In genomic region chr7:152463714-152464311, GRCh38 we compare ENCODE assay signal across 8 cellular contexts. TPM values are rescaled to one million over a fixed set of nuclear protein-coding genes. Genes with fewer than 3 reads are reported as not detected.
DNase-seq lines count a peak whose midpoint lies in the region; ATAC-seq and TF ChIP-seq lines count a peak whose summit lies in the region.

No MANE protein-coding gene starts in this region.

- no peaks in the 10 kb centered on the region for H3K27me3 ChIP-seq in prostate gland (replicated peaks; ENCODE audit: insufficient read depth)

- TF ChIP-seq POLR2A in GM15510 (IDR thresholded peaks at IDR 0.05; ENCODE audit: borderline replicate concordance, extremely low read depth, insufficient read length): peak; percentile 91
- TF ChIP-seq POLR2A in prostate gland (IDR thresholded peaks at IDR 0.05): peak; percentile 87

- H3K36me3 ChIP-seq in prostate gland (no peaks in the 10 kb centered on the region), urinary bladder (ENCODE audit: insufficient read depth) (no peaks in the 10 kb centered on the region)

- intact Hi-C loops in left ventricle myocardium superior (cut with micrococcal nuclease) (no loop called here), prostate gland (cut with DNase I) (loop anchor here (1.0 kb wide), 1 partner anchor 28 kb away; the partner anchor contains the start of gene KMT2C)

- peak in 1 of 4 experiments; percentile 9 for TF ChIP-seq CTCF in prostate gland (IDR thresholded peaks at IDR 0.05)

- ATAC-seq in HG02884 (IDR thresholded peaks at IDR 0.05; ENCODE audit: unreplicated experiment) (peak; percentile 86), left ventricle myocardium superior (peak; percentile 94)

- under 1% methylated on average over 54 of the region's 70 CpGs for WGBS in prostate gland
- WGBS in urinary bladder: under 1% methylated on average over 70 of the region's 70 CpGs

- no peaks in the 10 kb centered on the region for H3K9me3 ChIP-seq in prostate gland

- H3K4me1 ChIP-seq in prostate gland (replicated peaks): no peaks in the 10 kb centered on the region
- H3K4me1 ChIP-seq in urinary bladder (ENCODE audit: insufficient read depth): peaks cover 2% of the 10 kb centered on the region

- peak; percentile 96 for DNase-seq in NCI-H146 treated with DMSO at 0.1 percent for 48 hours (lab: John Stamatoyannopoulos, UW; ENCODE audit: unreplicated experiment)
- peak; percentile 100 for DNase-seq in T-helper 1 cell
- DNase-seq in amygdala (lab: John Stamatoyannopoulos, UW): peak; percentile 87 to 100 (median 99)
- DNase-seq in left ventricle myocardium superior: peak; percentile 100
- DNase-seq in prostate gland (ENCODE audit: low spot score): peak; percentile 100

- H3K4me3 ChIP-seq in prostate gland (peak overlapping the region; percentile 98), urinary bladder (ENCODE audit: low read depth, low read length) (peak overlapping the region; percentile 83)

- peak overlapping the region; percentile 98 to 99 for H3K27ac ChIP-seq in prostate gland
- peak overlapping the region; percentile 100 for H3K27ac ChIP-seq in urinary bladder (ENCODE audit: low read depth)

RNA-seq across cellular contexts. Expression of gene KMT2C, which starts 28.0 kb away (rescaled TPM):
- 40.2 TPM for total RNA-seq in left ventricle myocardium superior
- 100 to 1,000 TPM in 1 of 2 donors, 10 to 100 TPM in 1; 70.8 to 118 TPM for total RNA-seq in prostate gland
- 105 TPM for total RNA-seq in urinary bladder
- polyA plus RNA-seq in urinary bladder: 16.5 TPM

Comparison
In these comparisons a context has a peak if more than half of its experiments do, and no peak if none do; other contexts are left out.
1. Peak in every context shown above with its lines: DNase-seq, ATAC-seq, H3K4me3 ChIP-seq and H3K27ac ChIP-seq.